Comparison of ENCODE assay signal across 21 cellular contexts in genomic region chr14:76333664-76334063, GRCh38. TPM values are rescaled to one million over a fixed set of nuclear protein-coding genes. Genes with fewer than 3 reads are reported as not detected.
"Had no signal": no experiment of that assay in that cellular context is flagged by ENCODE, and none has a peak within 500 bp of the region (broad histone marks: within the 10 kb centered on the region; RNA-seq: fewer than 3 reads in every experiment).

No MANE protein-coding gene starts in this region.

- DNase-seq: KBM-7, MV-4-11, NCI-H1048, NCI-H1105 treated with DMSO at 0.1 percent for 48 hours, NCI-H1417 treated with DMSO at 0.1 percent for 48 hours, NCI-H146, NCI-H1694 treated with DMSO at 0.1 percent for 48 hours, NCI-H1930, NCI-H2081, NCI-H2107, NCI-H2227 treated with DMSO at 0.1 percent for 48 hours, NCI-H524, NCI-H526 treated with DMSO at 0.1 percent for 48 hours, NCI-H774, RPMI8226, SHP77, SK-N-SH, SW 1271 had no signal

- H3K9me3 ChIP-seq: SK-N-SH had no signal

- H3K27ac ChIP-seq: HL-60 had no signal

RNA-seq across cellular contexts. Expression of gene ESRRB, which starts 42.3 kb away (rescaled TPM):
- total RNA-seq: LHCN-M2, SK-MEL-5 had no signal
